18 cellular contexts compared by ENCODE assay signal in the genomic region with DNA sequence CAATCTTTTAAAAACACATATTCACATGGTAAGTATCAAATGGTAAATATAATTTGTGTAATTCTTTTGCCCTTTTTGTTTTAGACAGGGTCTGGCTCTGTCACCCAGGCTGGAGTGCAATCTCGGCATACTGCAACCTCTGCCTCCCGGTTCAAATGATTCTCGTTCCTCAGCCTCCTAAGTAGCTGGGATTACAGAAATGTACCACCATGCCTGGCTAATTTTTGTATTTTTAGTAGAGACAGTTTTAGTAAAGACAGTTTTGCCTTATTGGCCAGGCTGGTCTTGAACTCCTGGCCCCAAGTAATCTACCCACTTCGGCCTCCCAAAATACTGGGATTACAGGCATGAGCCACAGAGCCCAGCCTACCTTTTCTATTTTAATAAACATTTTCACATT.
"Had no signal": no experiment of that assay in that cellular context is flagged by ENCODE, and none has a peak within 500 bp of the region (broad histone marks: within the 10 kb centered on the region; RNA-seq: fewer than 3 reads in every experiment).

No MANE protein-coding gene starts in this region.

- H3K27me3 ChIP-seq: gastrocnemius medialis had no signal

- H3K27ac ChIP-seq: coronary artery, esophagus squamous epithelium, gastrocnemius medialis, heart right ventricle, left lung, lower lobe of right lung had no signal

- ATAC-seq: gastrocnemius medialis; heart right ventricle; left cardiac atrium; left lung; left ventricle myocardium superior; lower lobe of right lung; mucosa of descending colon; naive thymus-derived CD8-positive, alpha-beta T cell had no signal

- H3K9me3 ChIP-seq: gastrocnemius medialis, lower lobe of right lung, mucosa of descending colon had no signal

- H3K4me1 ChIP-seq: esophagus squamous epithelium, gastrocnemius medialis, heart right ventricle, left lung, lower lobe of right lung had no signal

- DNase-seq: dermis blood vessel endothelial cell; effector CD4-positive, alpha-beta T cell; effector memory CD4-positive, alpha-beta T cell; esophagus squamous epithelium; foreskin fibroblast; foreskin melanocyte; gastrocnemius medialis; heart right ventricle; hippocampal formation; left cardiac atrium; left lung; left ventricle myocardium superior; lower lobe of right lung; mesenchymal stem cell; mucosa of descending colon; naive B cell; naive thymus-derived CD8-positive, alpha-beta T cell had no signal

- H3K36me3 ChIP-seq: esophagus squamous epithelium, gastrocnemius medialis, heart right ventricle, left lung, lower lobe of right lung had no signal

- H3K4me3 ChIP-seq: coronary artery, esophagus squamous epithelium, gastrocnemius medialis, heart right ventricle, left lung, lower lobe of right lung, mucosa of descending colon had no signal
